ENCODE assay signal across 8 cellular contexts in genomic region chr9:34375901-34376595, GRCh38. TPM values are rescaled to one million over a fixed set of nuclear protein-coding genes. Genes with fewer than 3 reads are reported as not detected.
A peak's percentile ranks its signal among the peaks of the same experiment; 100 is the strongest.
DNase-seq lines count a peak whose midpoint lies in the region; ATAC-seq, FAIRE-seq and TF ChIP-seq lines count a peak whose summit lies in the region.

No MANE protein-coding gene starts in this region.

- in situ Hi-C loops in GM23248 (cut with MboI): loop anchor here (5.0 kb wide), 1 partner anchor 34 kb away; no protein-coding TSS in a partner anchor

- ATAC-seq in HG02623 (IDR thresholded peaks at IDR 0.05; ENCODE audit: unreplicated experiment): no peak

- no peak for FAIRE-seq in D721Med (lab: Jason Lieb, UNC)

- H3K4me1 Mint-ChIP-seq in CD4-positive, alpha-beta memory T cell: peaks cover 28 to 47% (median 39%) of the 10 kb centered on the region in 4 donors
- peaks cover 42% of the 10 kb centered on the region for H3K4me1 Mint-ChIP-seq in activated naive CD4-positive, alpha-beta T cell treated with anti-CD3 and anti-CD28 coated beads, Interleukin-2, amount 10 ng/mL, durations not matched to agents 7 days and 5 days
- H3K4me1 Mint-ChIP-seq in osteocyte (ENCODE audit: unreplicated experiment): peaks cover 16% of the 10 kb centered on the region

- H3K79me2 ChIP-seq in GM23248 (ENCODE audit: insufficient read depth) (no peaks in the 10 kb centered on the region), OCI-LY7 (ENCODE audit: insufficient read depth, low read depth, low read length) (no peaks in the 10 kb centered on the region)

- CTCF ChIA-PET in CD4-positive, alpha-beta memory T cell (lab: Charles Lee; ENCODE audit: partially characterized antibody): interaction anchor here (0.6 to 8.2 kb wide), 10 partner anchors 12 to 216 kb away, joined by 3 to 88 read pairs (median 4); no protein-coding TSS in a partner anchor
- CTCF ChIA-PET in OCI-LY7 (lab: Charles Lee; ENCODE audit: unreplicated experiment): interaction anchor here (1.8 kb wide), 1 partner anchor 44 kb away, joined by 6 read pairs; no protein-coding TSS in a partner anchor
- CTCF ChIA-PET in activated naive CD4-positive, alpha-beta T cell treated with anti-CD3 and anti-CD28 coated beads, Interleukin-2, amount 10 ng/mL, durations not matched to agents 7 days and 5 days (lab: Charles Lee): interaction anchor here (0.7 to 9.3 kb wide), 6 partner anchors 14 to 123 kb away, joined by 3 to 119 read pairs (median 4); no protein-coding TSS in a partner anchor

- 0 out of 2 replicates have a peak, but pooled peaks cover 5% of the 10 kb centered on the region for H3F3A ChIP-seq in GM23248 (ENCODE audit: insufficient read depth)

- H3K36me3 Mint-ChIP-seq in CD4-positive, alpha-beta memory T cell: peaks cover 0 to 10% of the 10 kb centered on the region in 2 donors
- H3K36me3 Mint-ChIP-seq in activated naive CD4-positive, alpha-beta T cell treated with anti-CD3 and anti-CD28 coated beads, Interleukin-2, amount 10 ng/mL, durations not matched to agents 7 days and 5 days: peaks cover 17% of the 10 kb centered on the region
- no peaks in the 10 kb centered on the region for H3K36me3 Mint-ChIP-seq in osteocyte (ENCODE audit: unreplicated experiment)

- H3K4me3 ChIP-seq in CD4-positive, alpha-beta memory T cell (ENCODE audit: low read length in 2 of 2): peak overlapping the region; percentile 39 to 77
- peak overlapping the region; percentile 79 for H3K4me3 ChIP-seq in GM23248
- H3K4me3 ChIP-seq in OCI-LY7 (ENCODE audit: low read depth, low read length, poor library complexity, severe bottlenecking): peak overlapping the region; percentile 76

- H4K20me1 ChIP-seq in GM23248 (ENCODE audit: insufficient read depth): no peaks in the 10 kb centered on the region
- no peaks in the 10 kb centered on the region for H4K20me1 ChIP-seq in OCI-LY7 (ENCODE audit: insufficient read depth, low read length)

- H3K4me1 ChIP-seq in CD4-positive, alpha-beta memory T cell (ENCODE audit: insufficient read depth, low read length): peaks cover 34% of the 10 kb centered on the region
- H3K4me1 ChIP-seq in GM23248 (ENCODE audit: insufficient read depth) (no peaks in the 10 kb centered on the region), OCI-LY7 (ENCODE audit: insufficient read depth, low read length, poor library complexity, severe bottlenecking) (peaks cover 38% of the 10 kb centered on the region)

- no peaks in the 10 kb centered on the region for H3K27me3 Mint-ChIP-seq in CD4-positive, alpha-beta memory T cell
- peaks cover 23% of the 10 kb centered on the region for H3K27me3 Mint-ChIP-seq in activated naive CD4-positive, alpha-beta T cell treated with anti-CD3 and anti-CD28 coated beads, Interleukin-2, amount 10 ng/mL, durations not matched to agents 7 days and 5 days
- no peaks in the 10 kb centered on the region for H3K27me3 Mint-ChIP-seq in osteocyte (ENCODE audit: unreplicated experiment)

- peak overlapping the region; percentile 56 to 97 (median 93) for H3K27ac Mint-ChIP-seq in CD4-positive, alpha-beta memory T cell
- peak overlapping the region; percentile 82 for H3K27ac Mint-ChIP-seq in activated naive CD4-positive, alpha-beta T cell treated with anti-CD3 and anti-CD28 coated beads, Interleukin-2, amount 10 ng/mL, durations not matched to agents 7 days and 5 days
- no peak overlapping the region for H3K27ac Mint-ChIP-seq in osteocyte (ENCODE audit: unreplicated experiment)

- peak overlapping the region; percentile 92 to 98 (median 94) for H3K4me3 Mint-ChIP-seq in CD4-positive, alpha-beta memory T cell
- H3K4me3 Mint-ChIP-seq in activated naive CD4-positive, alpha-beta T cell treated with anti-CD3 and anti-CD28 coated beads, Interleukin-2, amount 10 ng/mL, durations not matched to agents 7 days and 5 days: peak overlapping the region; percentile 90
- peak overlapping the region; percentile 83 for H3K4me3 Mint-ChIP-seq in osteocyte (ENCODE audit: unreplicated experiment)

- POLR2A ChIA-PET in CD4-positive, alpha-beta memory T cell (lab: Charles Lee; ENCODE audit: partially characterized antibody): interaction anchor here (0.5 to 4.3 kb wide), 7 partner anchors 44 to 902 kb away, joined by 3 to 33 read pairs (median 5); partner anchors contain the start of genes DNAI1, FAM219A, GALT and NOL6
- POLR2A ChIA-PET in OCI-LY7 (lab: Charles Lee): no interaction called here

- no TSS peak for BruUV-seq in OCI-LY7 (replicated peaks; lab: Mats Ljungman, UMichigan)

- DNase-seq in CD4-positive, alpha-beta memory T cell: peak; percentile 42 to 71 (median 54)
- DNase-seq in GM23248: peak; percentile 22
- peak; percentile 78 for DNase-seq in OCI-LY7 (ENCODE audit: low spot score)
- peak; percentile 70 for DNase-seq in activated naive CD4-positive, alpha-beta T cell treated with anti-CD3 and anti-CD28 coated beads, Interleukin-2, amount 10 ng/mL, durations not matched to agents 7 days and 5 days
- DNase-seq in cardiac septum (ENCODE audit: low spot score): peak; percentile 83
- no peak for DNase-seq in osteocyte (ENCODE audit: extremely low spot score, unreplicated experiment)
- DNase-seq in D721Med (ENCODE audit: insufficient read length, low spot score): no peak

- H3K9me3 ChIP-seq in CD4-positive, alpha-beta memory T cell (ENCODE audit: control insufficient read depth in 1 of 2, low read length in 2 of 2): no peaks in the 10 kb centered on the region
- no peaks in the 10 kb centered on the region for H3K9me3 ChIP-seq in GM23248 (ENCODE audit: low read depth)
- no peaks in the 10 kb centered on the region for H3K9me3 ChIP-seq in OCI-LY7 (ENCODE audit: low read length)

- intact Hi-C loops in CD4-positive, alpha-beta memory T cell (cut with micrococcal nuclease): loop anchor here (1.0 to 5.0 kb wide), 6 partner anchors 82 to 1357 kb away; partner anchors contain the start of genes B4GALT1, CREB3, DCAF12 and DNAI1
- intact Hi-C loops in OCI-LY7 (cut with micrococcal nuclease; ENCODE audit: unreplicated experiment) (no loop called here), cardiac septum (cut with DNase I) (no loop called here)

- peaks cover 0 to 1% (median 0%) of the 10 kb centered on the region in 8 donors for H3K9me3 Mint-ChIP-seq in CD4-positive, alpha-beta memory T cell
- H3K9me3 Mint-ChIP-seq in activated naive CD4-positive, alpha-beta T cell treated with anti-CD3 and anti-CD28 coated beads, Interleukin-2, amount 10 ng/mL, durations not matched to agents 7 days and 5 days: no peaks in the 10 kb centered on the region
- no peaks in the 10 kb centered on the region for H3K9me3 Mint-ChIP-seq in osteocyte (ENCODE audit: unreplicated experiment)

- H3K9me2 ChIP-seq in GM23248 (ENCODE audit: insufficient read depth): no peaks in the 10 kb centered on the region
- no peaks in the 10 kb centered on the region for H3K9me2 ChIP-seq in OCI-LY7 (ENCODE audit: insufficient read depth, low read length)

- H2AFZ ChIP-seq in GM23248: peak overlapping the region; percentile 89
- peak overlapping the region; percentile 71 for H2AFZ ChIP-seq in OCI-LY7 (ENCODE audit: low read length)

- H3K4me2 ChIP-seq in GM23248 (ENCODE audit: unreplicated experiment): peak overlapping the region; percentile 88
- H3K4me2 ChIP-seq in OCI-LY7 (ENCODE audit: low read length): peak overlapping the region; percentile 86

- H3K27me3 ChIP-seq in CD4-positive, alpha-beta memory T cell (ENCODE audit: insufficient read depth, low read length): no peaks in the 10 kb centered on the region
- no peaks in the 10 kb centered on the region for H3K27me3 ChIP-seq in GM23248 (replicated peaks; ENCODE audit: insufficient read depth)

- 28 to 29% methylated on average over 19 to 22 of the region's 22 CpGs for WGBS in GM23248 (ENCODE audit: low coverage in 1 of 2, low lambda C conversion rate in 2 of 2, missing lambda C conversion rate in 2 of 2), 2 experiments

- peak; percentile 71 for TF ChIP-seq CTCF in OCI-LY7 (conservative IDR thresholded peaks at IDR 0.05; ENCODE audit: low read length)
- peak; percentile 13 for TF ChIP-seq CTCF in osteocyte (IDR thresholded peaks at IDR 0.05)
- no peak for TF ChIP-seq CTCF in D721Med (IDR thresholded peaks at IDR 0.05; ENCODE audit: insufficient read depth, missing control alignments)

- H3K9ac ChIP-seq in GM23248: peak overlapping the region; percentile 64; the same call in 1 of the 2 replicates

- no peaks in the 10 kb centered on the region for H3K36me3 ChIP-seq in CD4-positive, alpha-beta memory T cell (ENCODE audit: insufficient read depth, low read length)
- H3K36me3 ChIP-seq in GM23248 (ENCODE audit: low read depth) (no peaks in the 10 kb centered on the region), OCI-LY7 (ENCODE audit: insufficient read depth, low read length) (no peaks in the 10 kb centered on the region; the same call in 1 of the 2 replicates)

- peak overlapping the region; percentile 49 for H3K27ac ChIP-seq in CD4-positive, alpha-beta memory T cell (ENCODE audit: low read depth, low read length)
- H3K27ac ChIP-seq in GM23248 (no peak overlapping the region), OCI-LY7 (ENCODE audit: low read depth, low read length, poor library complexity, severe bottlenecking) (no peak overlapping the region)

RNA-seq across cellular contexts. Expression of gene MYORG, which starts 0.7 kb away (rescaled TPM):
- total RNA-seq in CD4-positive, alpha-beta memory T cell: 1 to 10 TPM; 1.3 to 1.4 TPM
- polyA plus RNA-seq in CD4-positive, alpha-beta memory T cell: under 1 TPM; 0.09 to 0.55 TPM
- 0.13 and 1.1 TPM in 2 replicates for total RNA-seq in GM23248 (2014; rRNA removed; shearing (Covaris generic))
- 0.72 and 0.73 TPM in 2 replicates for polyA plus RNA-seq in GM23248 (2016; fragmentation: Nextera tagmentation; extraction: Ambion mirVana)
- total RNA-seq in OCI-LY7 (2014; rRNA removed; shearing (Covaris generic)): 0.98 and 1.0 TPM in 2 replicates
- 3.9 and 4.0 TPM in 2 replicates for total RNA-seq in OCI-LY7 (2022)
- total RNA-seq in cardiac septum: 9.7 TPM
- total RNA-seq in osteocyte: 1.3 and 2.5 TPM in 2 replicates

RNA-seq across cellular contexts. Expression of gene NUDT2, which starts 46.7 kb away (rescaled TPM):
- total RNA-seq in CD4-positive, alpha-beta memory T cell: 10 to 100 TPM; 21.0 TPM
- 10 to 100 TPM; 26.2 to 29.3 TPM for polyA plus RNA-seq in CD4-positive, alpha-beta memory T cell
- 7.6 and 12.5 TPM in 2 replicates for total RNA-seq in GM23248 (2014; rRNA removed; shearing (Covaris generic))
- 14.3 and 17.6 TPM in 2 replicates for polyA plus RNA-seq in GM23248 (2016; fragmentation: Nextera tagmentation; extraction: Ambion mirVana)
- total RNA-seq in OCI-LY7 (2014; rRNA removed; shearing (Covaris generic)): 23.8 and 27.7 TPM in 2 replicates
- 26.7 and 28.0 TPM in 2 replicates for total RNA-seq in OCI-LY7 (2022)
- 23.0 TPM for total RNA-seq in cardiac septum
- total RNA-seq in osteocyte: 20.5 and 24.1 TPM in 2 replicates

RNA-seq across cellular contexts. Expression of gene KIF24, which starts 47.0 kb away (rescaled TPM):
- total RNA-seq in CD4-positive, alpha-beta memory T cell: under 1 TPM; 0.22 to 0.32 TPM
- polyA plus RNA-seq in CD4-positive, alpha-beta memory T cell: not detected
- 1.1 and 1.6 TPM in 2 replicates for total RNA-seq in GM23248 (2014; rRNA removed; shearing (Covaris generic))
- 0.95 and 0.99 TPM in 2 replicates for polyA plus RNA-seq in GM23248 (2016; fragmentation: Nextera tagmentation; extraction: Ambion mirVana)
- 16.3 and 19.4 TPM in 2 replicates for total RNA-seq in OCI-LY7 (2014; rRNA removed; shearing (Covaris generic))
- total RNA-seq in OCI-LY7 (2022): 13.9 and 15.8 TPM in 2 replicates
- 0.89 TPM for total RNA-seq in cardiac septum
- total RNA-seq in osteocyte: 1.4 and 1.5 TPM in 2 replicates

Comparison
In these comparisons a context has a peak if more than half of its experiments do, and no peak if none do; other contexts are left out.
1. DNase-seq: peak in CD4-positive, alpha-beta memory T cell (5 of 5), GM23248 (single experiment), OCI-LY7 (single experiment), activated naive CD4-positive, alpha-beta T cell treated with anti-CD3 and anti-CD28 coated beads, Interleukin-2, amount 10 ng/mL, durations not matched to agents 7 days and 5 days (single experiment) and cardiac septum (single experiment); none in osteocyte (single experiment) and D721Med (single experiment).
2. Peak in every context shown above with its lines, with median percentiles within 50 percentile points of each other: H3K4me3 ChIP-seq and H3K4me3 Mint-ChIP-seq.